19 cellular contexts compared by ENCODE assay signal in genomic region chr3:170317954-170318353, GRCh38. TPM values are rescaled to one million over a fixed set of nuclear protein-coding genes. Genes with fewer than 3 reads are reported as not detected.
A peak's percentile ranks its signal among the peaks of the same experiment; 100 is the strongest.
DNase-seq lines count a peak whose midpoint lies in the region; ATAC-seq and TF ChIP-seq lines count a peak whose summit lies in the region.
"Had no signal": no experiment of that assay in that cellular context is flagged by ENCODE, and none has a peak within 500 bp of the region (broad histone marks: within the 10 kb centered on the region; RNA-seq: fewer than 3 reads in every experiment).

No MANE protein-coding gene starts in this region.

- no peak overlapping the region for H3K27ac Mint-ChIP-seq in GM23338
- peak overlapping the region; percentile 38 to 49 (median 41) for H3K27ac Mint-ChIP-seq in nephron
- no peak overlapping the region for H3K27ac Mint-ChIP-seq in activated naive CD8-positive, alpha-beta T cell treated with anti-CD3 and anti-CD28 coated beads, Interleukin-2, amount 50 U/mL, for 24 hours
- H3K27ac Mint-ChIP-seq: CD8-positive, alpha-beta T cell; HFFc6 had no signal

- H3K36me3 ChIP-seq in GM23338 (ENCODE audit: insufficient read depth) (no peaks in the 10 kb centered on the region), PC-9 (ENCODE audit: low read depth) (no peaks in the 10 kb centered on the region)
- H3K36me3 ChIP-seq: BLaER1 treated with 17β-estradiol and CSF1 and Interleukin-3, amounts not matched to agents 10 nM and 100 nM had no signal

- DNase-seq in GM23338 (ENCODE audit: low spot score): no peak
- DNase-seq in PC-9: peak in 1 of 2 experiments; percentile 3
- DNase-seq in left lobe of liver (ENCODE audit: low spot score): no peak
- DNase-seq in stimulated activated CD4-positive, alpha-beta T cell treated with anti-CD3 and anti-CD28 coated beads, Interleukin-15, amount 100 ng/mL, for 24 hours: no peak
- no peak for DNase-seq in caudate nucleus (lab: John Stamatoyannopoulos, UW)
- DNase-seq in activated naive CD8-positive, alpha-beta T cell treated with anti-CD3 and anti-CD28 coated beads, Interleukin-2, amount 50 U/mL, for 24 hours: no peak
- DNase-seq: 8988T; Calu3; CD8-positive, alpha-beta T cell; DMS79 treated with DMSO at 0.1 percent for 48 hours; GF-D8; GOT3; H7; HFFc6 had no signal

- TF ChIP-seq CTCF in GM23338 (conservative IDR thresholded peaks at IDR 0.05; ENCODE audit: low read depth in 2 of 2): no peak
- TF ChIP-seq CTCF in PC-9 (conservative IDR thresholded peaks at IDR 0.05): no peak
- no peak for TF ChIP-seq CTCF in nephron (IDR thresholded peaks at IDR 0.05; ENCODE audit: unreplicated experiment in 3 of 3)

- no peaks in the 10 kb centered on the region for H3K79me2 ChIP-seq in GM23338 (replicated peaks; ENCODE audit: insufficient read depth)
- no peaks in the 10 kb centered on the region for H3K79me2 ChIP-seq in PC-9 (ENCODE audit: low read depth)

- H3K27me3 Mint-ChIP-seq in GM23338 (ENCODE audit: insufficient read depth, low read depth, poor library complexity) (peaks cover 5% of the 10 kb centered on the region), nephron (ENCODE audit: low read depth) (peaks cover 7% of the 10 kb centered on the region)
- H3K27me3 Mint-ChIP-seq in activated naive CD8-positive, alpha-beta T cell treated with anti-CD3 and anti-CD28 coated beads, Interleukin-2, amount 50 U/mL, for 24 hours: no peaks in the 10 kb centered on the region
- H3K27me3 Mint-ChIP-seq: B cell had no signal

- H3K4me1 ChIP-seq in GM23338 (ENCODE audit: insufficient read depth) (peaks cover 35% of the 10 kb centered on the region), PC-9 (replicated peaks; ENCODE audit: insufficient read depth) (peaks cover 32% of the 10 kb centered on the region)

- H3K27ac ChIP-seq in GM23338 (ENCODE audit: low read depth) (no peak overlapping the region), PC-9 (peak overlapping the region; percentile 3; the same call in 1 of the 2 replicates), caudate nucleus (ENCODE audit: low read depth, low read length) (no peak overlapping the region)
- H3K27ac ChIP-seq: BLaER1 treated with 17β-estradiol and CSF1 and Interleukin-3, amounts not matched to agents 10 nM and 100 nM had no signal

- peak overlapping the region; percentile 19; the same call in 1 of the 2 replicates for H2AFZ ChIP-seq in GM23338
- H2AFZ ChIP-seq in PC-9: peak overlapping the region; percentile 9; the same call in 1 of the 2 replicates

- no TSS peak for BruUV-seq in PC-9 (replicated peaks; lab: Mats Ljungman, UMichigan)

- no peaks in the 10 kb centered on the region for H4K20me1 ChIP-seq in GM23338 (replicated peaks; ENCODE audit: insufficient read depth)
- no peaks in the 10 kb centered on the region for H4K20me1 ChIP-seq in PC-9 (ENCODE audit: insufficient read depth)
- H4K20me1 ChIP-seq: BLaER1 treated with 17β-estradiol and CSF1 and Interleukin-3, amounts not matched to agents 10 nM and 100 nM had no signal

- H3K9me2 ChIP-seq in GM23338 (ENCODE audit: insufficient read depth) (no peaks in the 10 kb centered on the region), PC-9 (ENCODE audit: insufficient read depth) (no peaks in the 10 kb centered on the region)

- H3K4me1 Mint-ChIP-seq in GM23338: peaks cover 33% of the 10 kb centered on the region
- H3K4me1 Mint-ChIP-seq in nephron: peaks cover 30% of the 10 kb centered on the region
- H3K4me1 Mint-ChIP-seq in activated naive CD8-positive, alpha-beta T cell treated with anti-CD3 and anti-CD28 coated beads, Interleukin-2, amount 50 U/mL, for 24 hours: no peaks in the 10 kb centered on the region
- H3K4me1 Mint-ChIP-seq: B cell had no signal

- H3K4me3 Mint-ChIP-seq in GM23338: no peak overlapping the region
- no peak overlapping the region for H3K4me3 Mint-ChIP-seq in nephron
- no peak overlapping the region for H3K4me3 Mint-ChIP-seq in activated naive CD8-positive, alpha-beta T cell treated with anti-CD3 and anti-CD28 coated beads, Interleukin-2, amount 50 U/mL, for 24 hours
- H3K4me3 Mint-ChIP-seq: B cell; CD8-positive, alpha-beta T cell; HFFc6 had no signal

- intact Hi-C loops in PC-9 (cut with micrococcal nuclease; ENCODE audit: unreplicated experiment): loop anchor here (10.0 kb wide), 1 partner anchor 427 kb away; no protein-coding TSS in a partner anchor

- CTCF ChIA-PET in PC-9 (lab: Charles Lee): no interaction called here

- H3K27me3 ChIP-seq in GM23338 (ENCODE audit: insufficient read depth) (peaks cover 5% of the 10 kb centered on the region; the same call in 1 of the 2 replicates), PC-9 (ENCODE audit: insufficient read depth, low read depth) (no peaks in the 10 kb centered on the region)
- H3K27me3 ChIP-seq: BLaER1 treated with 17β-estradiol and CSF1 and Interleukin-3, amounts not matched to agents 10 nM and 100 nM had no signal

- POLR2A ChIA-PET in PC-9 (lab: Charles Lee; ENCODE audit: unreplicated experiment): no interaction called here

- no peaks in the 10 kb centered on the region; the same call in 2 of the 3 replicates for H3K9me3 Mint-ChIP-seq in GM23338
- H3K9me3 Mint-ChIP-seq in nephron: no peaks in the 10 kb centered on the region
- H3K9me3 Mint-ChIP-seq in activated naive CD8-positive, alpha-beta T cell treated with anti-CD3 and anti-CD28 coated beads, Interleukin-2, amount 50 U/mL, for 24 hours: no peaks in the 10 kb centered on the region
- H3K9me3 Mint-ChIP-seq: CD8-positive, alpha-beta T cell; HFFc6 had no signal

- H3K4me2 ChIP-seq in GM23338 (no peak overlapping the region), PC-9 (no peak overlapping the region)

- no peaks in the 10 kb centered on the region; the same call in 1 of the 2 replicates for H3K9me3 ChIP-seq in PC-9 (ENCODE audit: insufficient read depth, low read depth)

- ATAC-seq in GM23338: no peak
- peak; percentile 79 for ATAC-seq in left lobe of liver
- ATAC-seq in HG03457 (IDR thresholded peaks at IDR 0.05; ENCODE audit: unreplicated experiment): no peak
- ATAC-seq in activated naive CD8-positive, alpha-beta T cell treated with anti-CD3 and anti-CD28 coated beads, Interleukin-2, amount 50 U/mL, for 24 hours: no peak
- ATAC-seq: CD8-positive, alpha-beta T cell; HCT116 had no signal

- H3F3A ChIP-seq in GM23338 (replicated peaks; ENCODE audit: low read depth) (no peaks in the 10 kb centered on the region), PC-9 (ENCODE audit: insufficient read depth, low read depth) (peaks cover 21% of the 10 kb centered on the region; the same call in 1 of the 2 replicates)

- no peak overlapping the region for H3K4me3 ChIP-seq in GM23338
- H3K4me3 ChIP-seq in PC-9: no peak overlapping the region
- H3K4me3 ChIP-seq: BLaER1 treated with 17β-estradiol and CSF1 and Interleukin-3, amounts not matched to agents 10 nM and 100 nM had no signal

- H3K36me3 Mint-ChIP-seq in GM23338 (ENCODE audit: low read depth): no peaks in the 10 kb centered on the region
- no peaks in the 10 kb centered on the region for H3K36me3 Mint-ChIP-seq in nephron (ENCODE audit: low read depth)
- no peaks in the 10 kb centered on the region for H3K36me3 Mint-ChIP-seq in activated naive CD8-positive, alpha-beta T cell treated with anti-CD3 and anti-CD28 coated beads, Interleukin-2, amount 50 U/mL, for 24 hours (ENCODE audit: low read depth)
- H3K36me3 Mint-ChIP-seq: CD8-positive, alpha-beta T cell had no signal

TF ChIP-seq in GM23338, 12 proteins besides CTCF, POLR2A, EP300 and RAD21 (continues in another document):
- TF ChIP-seq EZH2 (IDR thresholded peaks at IDR 0.05; ENCODE audit: low read depth, unreplicated experiment): no peak
- no peak for TF ChIP-seq REST (IDR thresholded peaks at IDR 0.05; ENCODE audit: unreplicated experiment)
- TF ChIP-seq ZNF114 (CRISPR knock-in tag; IDR thresholded peaks at IDR 0.05): no peak
- no peak for TF ChIP-seq NANOG (IDR thresholded peaks at IDR 0.05; ENCODE audit: borderline replicate concordance)

RNA-seq across cellular contexts. Expression of gene SKIL, which starts 39.6 kb away (rescaled TPM):
- total RNA-seq in GM23338 (2014; rRNA removed; shearing (Covaris generic)): 309 and 358 TPM in 2 replicates
- 134 and 141 TPM in 2 replicates for polyA plus RNA-seq in GM23338 (2016; fragmentation: Nextera tagmentation; extraction: Ambion mirVana)
- total RNA-seq in PC-9 (2021) (119 and 138 TPM in 2 replicates), left lobe of liver (22.4 TPM)

Comparison
In these comparisons a context has a peak if more than half of its experiments do, and no peak if none do; other contexts are left out.
1. H3K27ac Mint-ChIP-seq: peak in nephron (3 of 3); none in GM23338 (single experiment) and activated naive CD8-positive, alpha-beta T cell treated with anti-CD3 and anti-CD28 coated beads, Interleukin-2, amount 50 U/mL, for 24 hours (single experiment).